In the genomic region with DNA sequence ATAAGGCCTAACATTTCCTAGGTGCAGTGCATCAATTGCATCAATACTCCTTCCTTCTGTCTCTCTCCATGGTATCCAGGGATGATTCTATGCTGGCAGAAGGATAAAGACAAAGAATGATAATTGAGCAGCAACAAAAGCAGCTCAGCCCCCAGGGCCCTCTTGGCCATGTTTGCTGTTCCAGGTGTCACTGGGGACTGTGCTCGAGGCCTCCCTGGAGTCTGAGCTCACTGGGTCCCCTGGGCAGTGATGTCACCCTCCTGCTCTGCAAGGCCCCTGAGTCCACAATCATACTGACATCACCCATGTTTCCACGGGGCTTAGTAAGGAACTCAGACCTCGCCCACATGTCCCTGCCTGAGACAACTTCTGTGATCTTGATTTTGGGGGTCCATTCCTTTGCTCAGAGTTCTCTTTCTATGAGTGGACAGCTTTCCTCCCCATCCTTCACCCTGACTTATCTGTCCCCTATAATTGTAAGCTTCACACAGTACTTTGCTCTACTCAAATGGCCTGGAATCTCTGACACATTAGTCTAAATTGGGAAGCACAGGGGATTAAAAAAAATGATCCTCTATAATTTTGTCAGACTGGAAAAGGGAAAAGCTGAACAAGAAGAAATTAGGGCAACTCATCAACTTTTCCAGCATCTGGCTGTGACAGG, we compare ENCODE assay signal across 35 cellular contexts. TPM values are rescaled to one million over a fixed set of nuclear protein-coding genes. Genes with fewer than 3 reads are reported as not detected.
A peak's percentile ranks its signal among the peaks of the same experiment; 100 is the strongest.
DNase-seq lines count a peak whose midpoint lies in the region; ATAC-seq, FAIRE-seq and TF ChIP-seq lines count a peak whose summit lies in the region.
"Had no signal": no experiment of that assay in that cellular context is flagged by ENCODE, and none has a peak within 500 bp of the region (broad histone marks: within the 10 kb centered on the region; RNA-seq: fewer than 3 reads in every experiment).

No MANE protein-coding gene starts in this region.

- no peak for TF ChIP-seq EP300 in A549 (IDR thresholded peaks at IDR 0.05)

- TF ChIP-seq CTCF in A549 (IDR thresholded peaks at IDR 0.05) = no peak
- TF ChIP-seq CTCF in foreskin keratinocyte (conservative IDR thresholded peaks at IDR 0.05) = no peak

- H3K27ac ChIP-seq in A549 (no peak overlapping the region), foreskin keratinocyte (no peak overlapping the region)
- H3K27ac ChIP-seq: neutrophil, prostate gland, SK-N-MC, stomach, vagina had no signal

- DNase-seq in A549 (ENCODE audit: low read depth in 1 of 2, low spot score in 1 of 2) (no peak), DMS153 (lab: John Stamatoyannopoulos, UW) (peak; percentile 77), NCI-H2107 treated with DMSO at 0.1 percent for 48 hours (lab: John Stamatoyannopoulos, UW; ENCODE audit: unreplicated experiment) (peak; percentile 31), foreskin keratinocyte (no peak), NCI-H1694 (lab: John Stamatoyannopoulos, UW) (no peak), T-helper 9 cell (no peak), posterior vena cava (ENCODE audit: low spot score) (no peak)
- DNase-seq: ACHN; activated CD8-positive, alpha-beta memory T cell treated with anti-CD3 and anti-CD28 coated beads, Interleukin-2, amount 10 ng/mL, durations not matched to agents 7 days and 5 days; activated naive CD4-positive, alpha-beta T cell; activated T-cell treated with anti-CD3 and anti-CD28 coated beads, Interleukin-2, amount 50 U/mL, for 48 hours; caudate nucleus; cortex of kidney; effector memory CD4-positive, alpha-beta T cell; head of caudate nucleus; KG1; left ventricle myocardium superior; NCI-H1092 treated with DMSO at 0.1 percent for 48 hours; NCI-H2171; NCI-H510A treated with DMSO at 0.1 percent for 48 hours; NK-92 treated with Interleukin-12 subunit alpha and Interleukin-12 subunit beta, amount 100 ng/mL, for 24 hours; PC-3; stimulated activated CD4-positive, alpha-beta T cell treated with anti-CD3 and anti-CD28 coated beads, Interleukin-12 subunit alpha, Interleukin-12 subunit beta, amount 100 ng/mL, for 4 hours; stimulated activated CD4-positive, alpha-beta T cell treated with anti-CD3 and anti-CD28 coated beads, Interleukin-2, amount 100 ng/mL, for 48 hours; stomach had no signal

- POLR2A ChIA-PET in A549 (lab: Yijun Ruan, JAX) = no interaction called here

- no peak for FAIRE-seq in A549 (lab: Jason Lieb, UNC)
- FAIRE-seq: GM19239, HTR-8/SVneo, keratinocyte, TTC549 had no signal

- no peak for TF ChIP-seq POLR2A in A549 (IDR thresholded peaks at IDR 0.05; ENCODE audit: low read length)

- no peak overlapping the region for H3K4me2 ChIP-seq in A549

- no peaks in the 10 kb centered on the region for H3K27me3 ChIP-seq in foreskin keratinocyte
- H3K27me3 ChIP-seq: vagina had no signal

- intact Hi-C loops in posterior vena cava (cut with DNase I) = no loop called here

- WGBS in A549 (ENCODE audit: missing lambda C conversion rate) = 35% methylated on average over 3 of the region's 3 CpGs

- no peak for TF ChIP-seq RAD21 in A549 (conservative IDR thresholded peaks at IDR 0.05 in 1 of 2, IDR thresholded peaks at IDR 0.05 in 1 of 2)

- no peak for ATAC-seq in A549
- peak; percentile 18 for ATAC-seq in foreskin keratinocyte
- no peak for ATAC-seq in GM21447 (IDR thresholded peaks at IDR 0.05; ENCODE audit: unreplicated experiment)
- ATAC-seq: activated CD8-positive, alpha-beta memory T cell treated with anti-CD3 and anti-CD28 coated beads, Interleukin-2, amount 10 ng/mL, durations not matched to agents 7 days and 5 days; left ventricle myocardium superior; PC-3; sciatic nerve had no signal

- H3K4me3 ChIP-seq in A549 = no peak overlapping the region
- H3K4me3 ChIP-seq: prostate gland, SK-N-MC, stomach, vagina had no signal

- no peaks in the 10 kb centered on the region for H3K9me3 ChIP-seq in A549
- H3K9me3 ChIP-seq: neutrophil, prostate gland, stomach, vagina had no signal

- CTCF ChIA-PET in A549 (lab: Yijun Ruan, JAX) = interaction anchor here (0.8 to 5.0 kb wide), 14 partner anchors 8 to 1023 kb away, joined by 3 to 32 read pairs (median 4); a partner anchor contains a TSS

- H3K4me1 ChIP-seq in A549 (no peaks in the 10 kb centered on the region), foreskin keratinocyte (no peaks in the 10 kb centered on the region)
- H3K4me1 ChIP-seq: prostate gland, stomach, vagina had no signal

TF ChIP-seq in A549, 52 proteins besides CTCF, POLR2A, EP300 and RAD21:
- TF ChIP-seq, protein P1, sequence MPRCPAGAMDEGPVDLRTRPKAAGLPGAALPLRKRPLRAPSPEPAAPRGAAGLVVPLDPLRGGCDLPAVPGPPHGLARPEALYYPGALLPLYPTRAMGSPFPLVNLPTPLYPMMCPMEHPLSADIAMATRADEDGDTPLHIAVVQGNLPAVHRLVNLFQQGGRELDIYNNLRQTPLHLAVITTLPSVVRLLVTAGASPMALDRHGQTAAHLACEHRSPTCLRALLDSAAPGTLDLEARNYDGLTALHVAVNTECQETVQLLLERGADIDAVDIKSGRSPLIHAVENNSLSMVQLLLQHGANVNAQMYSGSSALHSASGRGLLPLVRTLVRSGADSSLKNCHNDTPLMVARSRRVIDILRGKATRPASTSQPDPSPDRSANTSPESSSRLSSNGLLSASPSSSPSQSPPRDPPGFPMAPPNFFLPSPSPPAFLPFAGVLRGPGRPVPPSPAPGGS (IDR thresholded peaks at IDR 0.05) = no peak
- TF ChIP-seq, protein P2, sequence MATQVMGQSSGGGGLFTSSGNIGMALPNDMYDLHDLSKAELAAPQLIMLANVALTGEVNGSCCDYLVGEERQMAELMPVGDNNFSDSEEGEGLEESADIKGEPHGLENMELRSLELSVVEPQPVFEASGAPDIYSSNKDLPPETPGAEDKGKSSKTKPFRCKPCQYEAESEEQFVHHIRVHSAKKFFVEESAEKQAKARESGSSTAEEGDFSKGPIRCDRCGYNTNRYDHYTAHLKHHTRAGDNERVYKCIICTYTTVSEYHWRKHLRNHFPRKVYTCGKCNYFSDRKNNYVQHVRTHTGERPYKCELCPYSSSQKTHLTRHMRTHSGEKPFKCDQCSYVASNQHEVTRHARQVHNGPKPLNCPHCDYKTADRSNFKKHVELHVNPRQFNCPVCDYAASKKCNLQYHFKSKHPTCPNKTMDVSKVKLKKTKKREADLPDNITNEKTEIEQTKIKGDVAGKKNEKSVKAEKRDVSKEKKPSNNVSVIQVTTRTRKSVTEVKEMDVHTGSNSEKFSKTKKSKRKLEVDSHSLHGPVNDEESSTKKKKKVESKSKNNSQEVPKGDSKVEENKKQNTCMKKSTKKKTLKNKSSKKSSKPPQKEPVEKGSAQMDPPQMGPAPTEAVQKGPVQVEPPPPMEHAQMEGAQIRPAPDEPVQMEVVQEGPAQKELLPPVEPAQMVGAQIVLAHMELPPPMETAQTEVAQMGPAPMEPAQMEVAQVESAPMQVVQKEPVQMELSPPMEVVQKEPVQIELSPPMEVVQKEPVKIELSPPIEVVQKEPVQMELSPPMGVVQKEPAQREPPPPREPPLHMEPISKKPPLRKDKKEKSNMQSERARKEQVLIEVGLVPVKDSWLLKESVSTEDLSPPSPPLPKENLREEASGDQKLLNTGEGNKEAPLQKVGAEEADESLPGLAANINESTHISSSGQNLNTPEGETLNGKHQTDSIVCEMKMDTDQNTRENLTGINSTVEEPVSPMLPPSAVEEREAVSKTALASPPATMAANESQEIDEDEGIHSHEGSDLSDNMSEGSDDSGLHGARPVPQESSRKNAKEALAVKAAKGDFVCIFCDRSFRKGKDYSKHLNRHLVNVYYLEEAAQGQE (IDR thresholded peaks at IDR 0.05) = peak; percentile 36; the same call in 1 of the 2 replicates

RNA-seq across cellular contexts. Expression of a gene that starts 15.8 kb away (rescaled TPM):
- 24.7 and 28.3 TPM in 2 replicates for polyA plus RNA-seq in A549 (2011; rRNA removed)
- polyA plus RNA-seq in A549 (2012; cell fraction: cytosol; rRNA removed) = 4.9 and 6.5 TPM in 2 replicates
- polyA plus RNA-seq in A549 (2012; cell fraction: nucleus; rRNA removed) = 11.3 and 11.4 TPM in 2 replicates
- 14.3 to 18.5 TPM (median 15.5 TPM) in 3 replicates for polyA plus RNA-seq in A549 (2017; fragmentation: RNase III; extraction: RNeasy Plus Mini Kit Qiagen cat#74134 plus additional on column Dnase treatment)
- polyA minus RNA-seq in A549 (2011; rRNA and poly(A)+ RNA removed) = 42.2 and 45.6 TPM in 2 replicates
- total RNA-seq in foreskin keratinocyte = 35.8 and 42.7 TPM in 2 replicates
- 9.0 and 9.2 TPM in 2 replicates for polyA plus RNA-seq in foreskin keratinocyte
- 10 to 100 TPM; 48.2 to 65.4 TPM for total RNA-seq in posterior vena cava

RNA-seq across cellular contexts. Expression of a gene that starts 45.6 kb away (rescaled TPM):
- polyA plus RNA-seq in A549 (2011; rRNA removed) (88.5 and 99.3 TPM in 2 replicates), A549 (2017; fragmentation: RNase III; extraction: RNeasy Plus Mini Kit Qiagen cat#74134 plus additional on column Dnase treatment) (118 to 141 TPM (median 138 TPM) in 3 replicates), foreskin keratinocyte (34.4 and 36.1 TPM in 2 replicates)
- 128 and 139 TPM in 2 replicates for polyA plus RNA-seq in A549 (2012; cell fraction: cytosol; rRNA removed)
- 81.5 and 86.8 TPM in 2 replicates for polyA plus RNA-seq in A549 (2012; cell fraction: nucleus; rRNA removed)
- polyA minus RNA-seq in A549 (2011; rRNA and poly(A)+ RNA removed) = 50.9 and 53.4 TPM in 2 replicates
- total RNA-seq in foreskin keratinocyte (28.2 and 29.0 TPM in 2 replicates), posterior vena cava (10 to 100 TPM; 14.3 to 15.7 TPM)

Comparison
In these comparisons a context has a peak if more than half of its experiments do, and no peak if none do; other contexts are left out.
1. DNase-seq: peak in DMS153 (single experiment) and NCI-H2107 treated with DMSO at 0.1 percent for 48 hours (single experiment); none in A549 (0 of 2), foreskin keratinocyte (0 of 2), NCI-H1694 (single experiment), T-helper 9 cell (single experiment) and posterior vena cava (single experiment).